Comparison of ENCODE assay signal across 9 cellular contexts in the genomic region with DNA sequence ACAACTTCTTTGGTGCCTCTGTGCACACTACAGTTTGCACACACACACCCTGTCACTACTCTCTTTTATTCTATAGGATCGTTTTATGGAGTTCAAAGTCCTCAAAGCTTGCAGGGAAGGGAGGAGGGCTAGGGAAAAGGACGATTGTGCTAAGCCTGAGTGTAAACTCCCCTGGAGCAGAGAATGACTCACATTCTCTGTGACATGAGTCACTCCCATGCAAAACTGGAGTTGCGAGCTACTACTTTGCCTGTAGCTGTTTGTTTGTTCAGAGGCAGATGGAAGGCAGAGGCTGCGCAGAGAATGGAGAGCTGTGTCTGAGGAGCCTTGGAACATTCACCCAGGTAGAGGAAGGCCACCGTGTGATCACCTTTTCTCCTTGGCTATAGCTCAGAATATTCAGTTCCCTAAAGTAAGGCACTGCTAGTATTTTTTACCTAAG.
DNase-seq lines count a peak whose midpoint lies in the region; ATAC-seq, FAIRE-seq and TF ChIP-seq lines count a peak whose summit lies in the region.
"Had no signal": no experiment of that assay in that cellular context is flagged by ENCODE, and none has a peak within 500 bp of the region (broad histone marks: within the 10 kb centered on the region; RNA-seq: fewer than 3 reads in every experiment).

No MANE protein-coding gene starts in this region.

- no peak overlapping the region for H3K9ac ChIP-seq in astrocyte (ENCODE audit: low read length)

- peak overlapping the region; percentile 75 for H3K4me2 ChIP-seq in astrocyte (ENCODE audit: low read length)

- DNase-seq in A172 (ENCODE audit: low spot score) (peak; percentile 92), NCI-H1694 (lab: John Stamatoyannopoulos, UW) (peak; percentile 18), astrocyte (ENCODE audit: low read depth) (peak; percentile 85), iPS DF 6.9 (ENCODE audit: low read depth, low spot score) (peak; percentile 20)

- WGBS in iPS DF 6.9 (ENCODE audit: insufficient coverage, insufficient read length): no CpG with 5 or more reads among the region's 5 CpGs

- FAIRE-seq in astrocyte (lab: Jason Lieb, UNC): peak; percentile 99
- FAIRE-seq: frontal cortex had no signal

- H3K9me3 ChIP-seq in astrocyte (ENCODE audit: insufficient read depth, low read depth, low read length) (no peaks in the 10 kb centered on the region), iPS DF 6.9 (ENCODE audit: control insufficient read depth, insufficient read depth, low read length) (no peaks in the 10 kb centered on the region)

- ATAC-seq in GM18502 (IDR thresholded peaks at IDR 0.05; ENCODE audit: poor library complexity, unreplicated experiment): peak; percentile 97
- ATAC-seq in HG02840 (IDR thresholded peaks at IDR 0.05; ENCODE audit: low FRiP score, unreplicated experiment): peak; percentile 90
- peak; percentile 39 for ATAC-seq in stimulated activated memory B cell treated with anti-CD40 and anti-IgM and Interleukin-4, amounts not matched to agents 10 μg/mL and 1 μg/mL and 100 μg/mL, for 72 hours
- ATAC-seq in HG03097 (IDR thresholded peaks at IDR 0.05; ENCODE audit: low FRiP score, unreplicated experiment): no peak

- no peaks in the 10 kb centered on the region for H4K20me1 ChIP-seq in astrocyte (ENCODE audit: insufficient read depth, low read length)

- TF ChIP-seq CTCF in astrocyte (IDR thresholded peaks at IDR 0.05; ENCODE audit: insufficient read depth, low read depth, low read length): no peak

- H3K79me2 ChIP-seq in astrocyte (ENCODE audit: insufficient read depth, low read length): no peaks in the 10 kb centered on the region

- H3K9me3 Mint-ChIP-seq in astrocyte (ENCODE audit: unreplicated experiment): no peaks in the 10 kb centered on the region
- no peaks in the 10 kb centered on the region for H3K9me3 Mint-ChIP-seq in stimulated activated memory B cell treated with anti-CD40 and anti-IgM and Interleukin-4, amounts not matched to agents 10 μg/mL and 1 μg/mL and 100 μg/mL, for 72 hours

- H3K4me1 ChIP-seq in astrocyte (ENCODE audit: insufficient read depth, low read length): peaks cover 12% of the 10 kb centered on the region
- no peaks in the 10 kb centered on the region for H3K4me1 ChIP-seq in iPS DF 6.9 (ENCODE audit: control insufficient read depth, insufficient read depth, low read length)

- no peak overlapping the region for H3K27ac ChIP-seq in astrocyte (ENCODE audit: low read depth, low read length)
- H3K27ac ChIP-seq in iPS DF 6.9 (ENCODE audit: low read length): no peak overlapping the region

- H3K36me3 Mint-ChIP-seq in astrocyte (ENCODE audit: low read depth, unreplicated experiment): no peaks in the 10 kb centered on the region
- no peaks in the 10 kb centered on the region for H3K36me3 Mint-ChIP-seq in stimulated activated memory B cell treated with anti-CD40 and anti-IgM and Interleukin-4, amounts not matched to agents 10 μg/mL and 1 μg/mL and 100 μg/mL, for 72 hours

- H3K4me3 ChIP-seq in astrocyte (ENCODE audit: insufficient read depth, low read depth, low read length) (no peak overlapping the region), iPS DF 6.9 (ENCODE audit: low read length) (no peak overlapping the region)

- H3K4me1 Mint-ChIP-seq in astrocyte (ENCODE audit: low read depth, unreplicated experiment): peaks cover 29% of the 10 kb centered on the region
- peaks cover 9% of the 10 kb centered on the region for H3K4me1 Mint-ChIP-seq in stimulated activated memory B cell treated with anti-CD40 and anti-IgM and Interleukin-4, amounts not matched to agents 10 μg/mL and 1 μg/mL and 100 μg/mL, for 72 hours

- H3K27me3 ChIP-seq in astrocyte (ENCODE audit: insufficient read depth, low read length): no peaks in the 10 kb centered on the region
- peaks cover 2% of the 10 kb centered on the region; the same call in 1 of the 2 replicates for H3K27me3 ChIP-seq in iPS DF 6.9 (ENCODE audit: control insufficient read depth, insufficient read depth, low read length)

- H3K36me3 ChIP-seq in astrocyte (ENCODE audit: insufficient read depth, low read length) (no peaks in the 10 kb centered on the region), iPS DF 6.9 (ENCODE audit: control insufficient read depth, insufficient read depth, low read length) (no peaks in the 10 kb centered on the region)

- H3K27me3 Mint-ChIP-seq in astrocyte (ENCODE audit: low read depth, unreplicated experiment): no peaks in the 10 kb centered on the region
- H3K27me3 Mint-ChIP-seq in stimulated activated memory B cell treated with anti-CD40 and anti-IgM and Interleukin-4, amounts not matched to agents 10 μg/mL and 1 μg/mL and 100 μg/mL, for 72 hours: peaks cover 19% of the 10 kb centered on the region

- H3K27ac Mint-ChIP-seq in astrocyte (ENCODE audit: unreplicated experiment): peak overlapping the region; percentile 36
- no peak overlapping the region for H3K27ac Mint-ChIP-seq in stimulated activated memory B cell treated with anti-CD40 and anti-IgM and Interleukin-4, amounts not matched to agents 10 μg/mL and 1 μg/mL and 100 μg/mL, for 72 hours

- H3K4me3 Mint-ChIP-seq in astrocyte (ENCODE audit: unreplicated experiment): peak overlapping the region; percentile 67
- no peak overlapping the region for H3K4me3 Mint-ChIP-seq in stimulated activated memory B cell treated with anti-CD40 and anti-IgM and Interleukin-4, amounts not matched to agents 10 μg/mL and 1 μg/mL and 100 μg/mL, for 72 hours

- H2AFZ ChIP-seq in astrocyte (ENCODE audit: low read depth, low read length): no peak overlapping the region

Comparison
In these comparisons a context has a peak if more than half of its experiments do, and no peak if none do; other contexts are left out.
1. DNase-seq: peak in every context shown above with its lines; median percentile 92 in A172; 85 in astrocyte; 20 in iPS DF 6.9; 18 in NCI-H1694.